Comparison of ENCODE assay signal across 8 cellular contexts in the genomic region with DNA sequence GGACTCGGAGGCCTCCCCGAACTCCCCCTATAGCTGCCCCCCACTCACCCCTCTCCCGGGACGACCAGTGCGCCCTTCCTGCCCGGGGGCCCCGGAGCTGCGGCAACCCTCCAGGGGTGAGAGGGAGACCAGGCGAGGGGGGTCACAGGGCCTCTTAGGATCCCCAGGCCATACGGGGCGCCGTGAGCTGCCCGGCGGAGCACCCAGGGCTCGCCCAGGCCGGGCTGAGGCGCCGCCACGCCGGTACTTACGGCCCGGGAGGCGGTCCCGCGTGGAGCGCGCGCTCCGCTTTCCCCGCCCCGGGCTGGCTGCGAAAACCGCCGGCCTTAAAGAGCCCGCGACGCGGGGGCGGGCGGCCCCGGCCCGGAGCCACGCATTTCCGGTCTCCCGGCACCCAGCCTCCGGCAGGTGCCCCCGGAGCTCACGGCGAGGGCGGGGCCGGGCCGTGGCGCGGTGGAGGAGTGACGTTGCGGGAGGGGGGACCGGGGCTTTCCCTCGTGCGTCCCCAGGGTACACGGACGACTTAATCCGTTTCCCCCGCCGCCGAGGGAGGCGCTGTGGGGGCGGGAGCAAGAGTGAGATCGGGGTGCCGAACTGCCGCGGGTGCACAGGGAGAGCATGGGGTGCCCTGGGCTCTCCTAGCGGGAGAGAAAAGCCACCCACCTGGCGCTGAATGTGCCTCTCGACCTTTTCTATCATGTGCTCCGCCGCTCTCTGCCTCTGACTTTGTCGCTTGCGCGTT. TPM values are rescaled to one million over a fixed set of nuclear protein-coding genes. Genes with fewer than 3 reads are reported as not detected.
DNase-seq lines count a peak whose midpoint lies in the region; ATAC-seq and TF ChIP-seq lines count a peak whose summit lies in the region.

A gene (minus strand): TSS at position 381 of the 742 bp plus-strand sequence. CDS start 1,019 bp downstream, outside the sequence.

- CTCF ChIA-PET in activated CD4-positive, alpha-beta T cell treated with anti-CD3 and anti-CD28 coated beads, Interleukin-2, amount 10 ng/mL, durations not matched to agents 7 days and 5 days (lab: Charles Lee): interaction anchor here (0.5 to 2.6 kb wide), 25 partner anchors 10 to 899 kb away, joined by 3 to 17 read pairs (median 4); a partner anchor contains a TSS

- H3K36me3 Mint-ChIP-seq in activated CD4-positive, alpha-beta T cell treated with anti-CD3 and anti-CD28 coated beads, Interleukin-2, amount 10 ng/mL, durations not matched to agents 7 days and 5 days (ENCODE audit: low read depth): peaks cover 22% of the 10 kb centered on the region

- peak; percentile 93 for DNase-seq in NCI-H69 (lab: John Stamatoyannopoulos, UW)
- DNase-seq in activated CD4-positive, alpha-beta T cell treated with anti-CD3 and anti-CD28 coated beads, Interleukin-2, amount 10 ng/mL, durations not matched to agents 7 days and 5 days: peak; percentile 93
- DNase-seq in dedifferentiated amniotic fluid mesenchymal stem cell (ENCODE audit: extremely low spot score): peak; percentile 51
- DNase-seq in left lung: peak; percentile 92 to 97
- peak; percentile 95 for DNase-seq in stimulated activated CD4-positive, alpha-beta T cell treated with anti-CD3 and anti-CD28 coated beads, Interleukin-4, amount 100 ng/mL, for 1 hour

- peak within 1 kb of the TSS; percentile 72 to 97 for H3K4me3 ChIP-seq in left lung

- H3K36me3 ChIP-seq in left lung: peaks cover 0 to 4% of the 10 kb centered on the region in 2 donors

- no peaks in the 10 kb centered on the region for H3K27me3 Mint-ChIP-seq in activated CD4-positive, alpha-beta T cell treated with anti-CD3 and anti-CD28 coated beads, Interleukin-2, amount 10 ng/mL, durations not matched to agents 7 days and 5 days

- H3K4me1 Mint-ChIP-seq in activated CD4-positive, alpha-beta T cell treated with anti-CD3 and anti-CD28 coated beads, Interleukin-2, amount 10 ng/mL, durations not matched to agents 7 days and 5 days: peaks cover 46% of the 10 kb centered on the region

- intact Hi-C loops in left lung (cut with DNase I): no loop called here

- no peaks in the 10 kb centered on the region for H3K27me3 ChIP-seq in left lung

- ATAC-seq in GM19328 (IDR thresholded peaks at IDR 0.05; ENCODE audit: unreplicated experiment) (peak; percentile 60), HG03469 (IDR thresholded peaks at IDR 0.05; ENCODE audit: unreplicated experiment) (peak; percentile 49), left lung (peak; percentile 88)

- no peaks in the 10 kb centered on the region for H3K9me3 ChIP-seq in left lung

- no peaks in the 10 kb centered on the region for H3K9me3 Mint-ChIP-seq in activated CD4-positive, alpha-beta T cell treated with anti-CD3 and anti-CD28 coated beads, Interleukin-2, amount 10 ng/mL, durations not matched to agents 7 days and 5 days

- peak within 1 kb of the TSS; percentile 93 for H3K4me3 Mint-ChIP-seq in activated CD4-positive, alpha-beta T cell treated with anti-CD3 and anti-CD28 coated beads, Interleukin-2, amount 10 ng/mL, durations not matched to agents 7 days and 5 days

- peaks cover 12 to 53% of the 10 kb centered on the region in 2 donors for H3K4me1 ChIP-seq in left lung

- no peak for TF ChIP-seq CTCF in C4-2B (conservative IDR thresholded peaks at IDR 0.05)
- TF ChIP-seq CTCF in left lung (IDR thresholded peaks at IDR 0.05): peak; percentile 28 to 42

- POLR2A ChIA-PET in activated CD4-positive, alpha-beta T cell treated with anti-CD3 and anti-CD28 coated beads, Interleukin-2, amount 10 ng/mL, durations not matched to agents 7 days and 5 days (lab: Charles Lee): interaction anchor here (0.6 to 2.2 kb wide), 4 partner anchors 92 to 120 kb away, joined by 3 to 12 read pairs (median 8); a partner anchor contains a TSS

- peak within 1 kb of the TSS; percentile 98 for H3K27ac ChIP-seq in C4-2B
- H3K27ac ChIP-seq in left lung: peak within 1 kb of the TSS; percentile 96 to 99

- H3K27ac Mint-ChIP-seq in activated CD4-positive, alpha-beta T cell treated with anti-CD3 and anti-CD28 coated beads, Interleukin-2, amount 10 ng/mL, durations not matched to agents 7 days and 5 days: peak within 1 kb of the TSS; percentile 97

RNA-seq across cellular contexts. Expression of the gene that starts here (rescaled TPM):
- 10 to 100 TPM; 18.8 to 19.3 TPM for total RNA-seq in activated CD4-positive, alpha-beta T cell treated with anti-CD3 and anti-CD28 coated beads, Interleukin-2, amount 10 ng/mL, durations not matched to agents 7 days and 5 days
- 10 to 100 TPM; 14.6 to 18.1 TPM for total RNA-seq in left lung

Comparison
In these comparisons a context has a peak if more than half of its experiments do, and no peak if none do; other contexts are left out.
1. Peak in every context shown above with its lines: DNase-seq, ATAC-seq, H3K4me3 ChIP-seq and H3K27ac ChIP-seq.